In the genomic region with DNA sequence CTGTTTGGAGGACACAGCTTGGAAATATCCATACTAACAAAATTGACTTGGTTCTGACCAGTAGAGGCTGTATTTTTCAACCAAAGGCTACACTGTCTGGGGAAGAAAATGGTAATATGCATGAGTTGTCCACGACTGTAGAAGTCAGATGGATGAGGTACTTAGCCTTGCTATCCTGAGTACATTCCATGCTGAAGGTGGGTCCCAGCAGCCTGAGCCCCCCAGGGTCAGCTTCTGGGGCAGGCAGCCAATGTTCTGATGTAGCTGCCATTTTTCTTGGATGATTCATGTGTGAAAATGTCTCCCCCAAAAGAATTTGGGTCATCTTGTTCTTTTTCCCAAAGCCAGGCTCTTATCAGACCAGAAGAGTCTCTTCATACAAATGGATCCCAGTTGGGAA, we compare ENCODE assay signal across 26 cellular contexts.
"Had no signal": no experiment of that assay in that cellular context is flagged by ENCODE, and none has a peak within 500 bp of the region (broad histone marks: within the 10 kb centered on the region; RNA-seq: fewer than 3 reads in every experiment).

No MANE protein-coding gene starts in this region.

- H3K36me3 ChIP-seq: right atrium auricular region, transverse colon had no signal

- H3K4me1 Mint-ChIP-seq: activated B cell treated with CpG ODN at 0.5 μM for 24 hours, endodermal cell had no signal

- H3K27ac ChIP-seq: hepatocyte, right atrium auricular region, transverse colon had no signal

- H3K9me3 Mint-ChIP-seq: natural killer cell treated with Interleukin-12 subunit alpha and Interleukin-12 subunit beta and Interleukin-15 and Interleukin-18, amount 100 ng/mL, for 72 hours; T-helper 2 cell treated with Interferon-gamma antibody and Interleukin-4, amounts not matched to agents 5 μg/mL and 100 μg/mL, for 36 hours had no signal

- H3K27me3 Mint-ChIP-seq: activated B cell treated with CpG ODN at 0.5 μM for 24 hours, progenitor cell of endocrine pancreas had no signal

- H3K4me3 ChIP-seq: hepatocyte, right atrium auricular region, smooth muscle cell, transverse colon had no signal

- H3K4me3 Mint-ChIP-seq: activated B cell treated with CpG ODN at 0.5 μM for 24 hours; activated CD8-positive, alpha-beta T cell treated with anti-CD3 and anti-CD28 coated beads, Interleukin-2, amount 10 ng/mL, durations not matched to agents 7 days and 5 days; endodermal cell; natural killer cell treated with Interleukin-12 subunit alpha and Interleukin-12 subunit beta and Interleukin-15 and Interleukin-18, amount 100 ng/mL, for 72 hours; T-helper 2 cell treated with Interferon-gamma antibody and Interleukin-4, amounts not matched to agents 5 μg/mL and 100 μg/mL, for 36 hours had no signal

- H3K36me3 Mint-ChIP-seq: activated naive CD4-positive, alpha-beta T cell treated with anti-CD3 and anti-CD28 coated beads, Interleukin-2, amount 50 U/mL, for 72 hours; natural killer cell treated with Interleukin-12 subunit alpha and Interleukin-12 subunit beta and Interleukin-15 and Interleukin-18, amount 100 ng/mL, for 72 hours had no signal

- ATAC-seq: activated CD8-positive, alpha-beta T cell treated with anti-CD3 and anti-CD28 coated beads, Interleukin-2, amount 10 ng/mL, durations not matched to agents 7 days and 5 days; activated naive CD4-positive, alpha-beta T cell treated with anti-CD3 and anti-CD28 coated beads, Interleukin-2, amount 50 U/mL, for 72 hours; left lobe of liver; natural killer cell treated with Interleukin-12 subunit alpha and Interleukin-12 subunit beta and Interleukin-15 and Interleukin-18, amount 100 ng/mL, for 72 hours had no signal

- H3K27me3 ChIP-seq: hepatocyte, right atrium auricular region, transverse colon had no signal

- H3K4me1 ChIP-seq: transverse colon had no signal

- H3K9me3 ChIP-seq: right atrium auricular region, transverse colon had no signal

- H3K27ac Mint-ChIP-seq: activated B cell treated with CpG ODN at 0.5 μM for 24 hours; activated CD8-positive, alpha-beta T cell treated with anti-CD3 and anti-CD28 coated beads, Interleukin-2, amount 10 ng/mL, durations not matched to agents 7 days and 5 days; activated naive CD4-positive, alpha-beta T cell treated with anti-CD3 and anti-CD28 coated beads, Interleukin-2, amount 50 U/mL, for 72 hours; endodermal cell; natural killer cell treated with Interleukin-12 subunit alpha and Interleukin-12 subunit beta and Interleukin-15 and Interleukin-18, amount 100 ng/mL, for 72 hours; T-helper 2 cell treated with Interferon-gamma antibody and Interleukin-4, amounts not matched to agents 5 μg/mL and 100 μg/mL, for 36 hours had no signal

- DNase-seq: activated B cell treated with CpG ODN at 0.5 μM for 24 hours; activated CD4-positive, alpha-beta T cell treated with anti-CD3 and anti-CD28 coated beads for 48 hours; activated CD8-positive, alpha-beta memory T cell treated with anti-CD3 and anti-CD28 coated beads, Interleukin-2, amount 50 U/mL, for 4 hours; activated CD8-positive, alpha-beta T cell treated with anti-CD3 and anti-CD28 coated beads, Interleukin-2, amount 10 ng/mL, durations not matched to agents 7 days and 5 days; activated gamma-delta T cell; activated T-cell treated with anti-CD3 and anti-CD28 coated beads, Interleukin-2, amount 50 U/mL, for 48 hours; amygdala; cerebellar nuclear complex; dermis blood vessel endothelial cell; endodermal cell; mesendoderm; occipital lobe; stimulated activated CD4-positive, alpha-beta T cell treated with anti-CD3 and anti-CD28 coated beads, Interleukin-4, amount 100 ng/mL, for 4 hours; stimulated activated CD8-positive, alpha-beta memory T cell treated with anti-CD3 and anti-CD28 coated beads, Interleukin-4, amount 100 ng/mL, for 48 hours; stimulated activated naive CD4-positive, alpha-beta T cell treated with Interleukin-2 at 50 U/mL for 16 hours; substantia nigra; SW 1271; transverse colon had no signal
